In genomic region chr18:76532875-76533274, GRCh38 we compare ENCODE assay signal across 27 cellular contexts. TPM values are rescaled to one million over a fixed set of nuclear protein-coding genes. Genes with fewer than 3 reads are reported as not detected.
DNase-seq lines count a peak whose midpoint lies in the region; ATAC-seq, FAIRE-seq and TF ChIP-seq lines count a peak whose summit lies in the region.
"Had no signal": no experiment of that assay in that cellular context is flagged by ENCODE, and none has a peak within 500 bp of the region (broad histone marks: within the 10 kb centered on the region; RNA-seq: fewer than 3 reads in every experiment).

No MANE protein-coding gene starts in this region.

- CTCF ChIA-PET in A549 (lab: Yijun Ruan, JAX) (no interaction called here), mammary epithelial cell (lab: Charles Lee; ENCODE audit: low non-redundant PET) (no interaction called here)

- no peak overlapping the region for H3K9ac ChIP-seq in Karpas-422 (ENCODE audit: low read length)
- no peak overlapping the region for H3K9ac ChIP-seq in mammary epithelial cell (ENCODE audit: insufficient read depth, low read length)
- H3K9ac ChIP-seq: BLaER1 treated with 17β-estradiol and CSF1 and Interleukin-3, amounts not matched to agents 10 nM and 100 nM had no signal

- H3K4me1 ChIP-seq in A549 (no peaks in the 10 kb centered on the region), Karpas-422 (ENCODE audit: low read length) (peaks cover 30% of the 10 kb centered on the region), mammary epithelial cell (ENCODE audit: insufficient read depth, low read length) (peaks cover 11% of the 10 kb centered on the region)
- H3K4me1 ChIP-seq: Caco-2 had no signal

- intact Hi-C loops in head of caudate nucleus (cut with DNase I) (no loop called here), mammary epithelial cell (cut with micrococcal nuclease) (no loop called here)

- H2AFZ ChIP-seq in Karpas-422 (ENCODE audit: low read length) (no peak overlapping the region), mammary epithelial cell (ENCODE audit: low read depth, low read length) (no peak overlapping the region)

- H3K27ac Mint-ChIP-seq in chondrocyte (ENCODE audit: unreplicated experiment) = no peak overlapping the region
- H3K27ac Mint-ChIP-seq: B cell; CD4-positive, alpha-beta T cell; CD8-positive, alpha-beta T cell had no signal

- no TSS peak for BruUV-seq in mammary epithelial cell (replicated peaks; lab: Mats Ljungman, UMichigan)

- TF ChIP-seq EP300 in A549 (IDR thresholded peaks at IDR 0.05) = no peak

- H3K27ac ChIP-seq in A549 = no peak overlapping the region
- H3K27ac ChIP-seq in Karpas-422 (ENCODE audit: low read length) = no peak overlapping the region
- H3K27ac ChIP-seq in mammary epithelial cell (ENCODE audit: insufficient read depth, low read depth, low read length) = no peak overlapping the region
- H3K27ac ChIP-seq: BLaER1 treated with 17β-estradiol and CSF1 and Interleukin-3, amounts not matched to agents 10 nM and 100 nM; C4-2B had no signal

- H3K27me3 ChIP-seq in Karpas-422 (ENCODE audit: low read length) (no peaks in the 10 kb centered on the region), mammary epithelial cell (ENCODE audit: insufficient read depth, low read length) (no peaks in the 10 kb centered on the region)
- H3K27me3 ChIP-seq: BLaER1 treated with 17β-estradiol and CSF1 and Interleukin-3, amounts not matched to agents 10 nM and 100 nM had no signal

- in situ Hi-C loops in mammary epithelial cell (cut with MboI; ENCODE audit: low sequenced_read_pairs in 2 of 2) = no loop called here

- no peak for TF ChIP-seq RAD21 in A549 (conservative IDR thresholded peaks at IDR 0.05 in 1 of 2, IDR thresholded peaks at IDR 0.05 in 1 of 2)

- POLR2A ChIA-PET in A549 (lab: Yijun Ruan, JAX) = no interaction called here

- H3K36me3 Mint-ChIP-seq in chondrocyte (ENCODE audit: low read depth) = no peaks in the 10 kb centered on the region
- H3K36me3 Mint-ChIP-seq: CD8-positive, alpha-beta T cell had no signal

- dilution Hi-C loops in mammary epithelial cell (cut with HindIII; ENCODE audit: low sequenced_read_pairs) = loop anchor here (5.0 kb wide), 1 partner anchor 86 kb away; no protein-coding TSS in a partner anchor

- H3K36me3 ChIP-seq in Karpas-422 (ENCODE audit: insufficient read depth, low read length) (no peaks in the 10 kb centered on the region), mammary epithelial cell (ENCODE audit: insufficient read depth, low read length) (no peaks in the 10 kb centered on the region)
- H3K36me3 ChIP-seq: BLaER1 treated with 17β-estradiol and CSF1 and Interleukin-3, amounts not matched to agents 10 nM and 100 nM had no signal

- H3K4me2 ChIP-seq in A549 (no peak overlapping the region), Karpas-422 (ENCODE audit: low read depth, low read length, poor library complexity, severe bottlenecking) (no peak overlapping the region), mammary epithelial cell (ENCODE audit: insufficient read depth, low read depth, low read length) (no peak overlapping the region)
- H3K4me2 ChIP-seq: BLaER1 treated with 17β-estradiol and CSF1 and Interleukin-3, amounts not matched to agents 10 nM and 100 nM had no signal

- no peak for ATAC-seq in A549
- ATAC-seq: CD8-positive, alpha-beta T cell; GM12878 had no signal

- no peak overlapping the region for H3K4me3 ChIP-seq in A549
- H3K4me3 ChIP-seq in Karpas-422 (ENCODE audit: low read length) = no peak overlapping the region
- no peak overlapping the region for H3K4me3 ChIP-seq in mammary epithelial cell (replicated peaks in 1 of 3; ENCODE audit: insufficient read depth in 1 of 3, low read depth in 2 of 3, low read length in 3 of 3)
- H3K4me3 ChIP-seq in foreskin fibroblast (ENCODE audit: low read depth in 1 of 2, low read length in 2 of 2) = no peak overlapping the region
- H3K4me3 ChIP-seq: BLaER1 treated with 17β-estradiol and CSF1 and Interleukin-3, amounts not matched to agents 10 nM and 100 nM; GM12878 had no signal

- H3K27me3 Mint-ChIP-seq in chondrocyte (ENCODE audit: low read depth) = no peaks in the 10 kb centered on the region

- H3K9me2 ChIP-seq in Karpas-422 (replicated peaks; ENCODE audit: insufficient read depth, low read length) = no peaks in the 10 kb centered on the region

- TF ChIP-seq CTCF in A549 (IDR thresholded peaks at IDR 0.05) = no peak
- TF ChIP-seq CTCF in D721Med (IDR thresholded peaks at IDR 0.05; ENCODE audit: insufficient read depth, missing control alignments) = no peak
- TF ChIP-seq CTCF in chondrocyte (IDR thresholded peaks at IDR 0.05) = no peak
- TF ChIP-seq CTCF in mammary epithelial cell (conservative IDR thresholded peaks at IDR 0.05 in 1 of 2, IDR thresholded peaks at IDR 0.05 in 1 of 2; ENCODE audit: extremely low read depth in 1 of 2, insufficient read depth in 1 of 2, low read depth in 1 of 2, low read length in 2 of 2) = no peak
- TF ChIP-seq CTCF in foreskin fibroblast (IDR thresholded peaks at IDR 0.05; ENCODE audit: low read depth, low read length) = no peak

- H4K20me1 ChIP-seq in Karpas-422 (ENCODE audit: insufficient read depth, low read depth, low read length) = no peaks in the 10 kb centered on the region
- H4K20me1 ChIP-seq in mammary epithelial cell (ENCODE audit: insufficient read depth, low read length) = no peaks in the 10 kb centered on the region
- H4K20me1 ChIP-seq: BLaER1 treated with 17β-estradiol and CSF1 and Interleukin-3, amounts not matched to agents 10 nM and 100 nM had no signal

- H3K4me1 Mint-ChIP-seq in chondrocyte (ENCODE audit: low read depth) = peaks cover 22% of the 10 kb centered on the region

- TF ChIP-seq POLR2A in A549 (IDR thresholded peaks at IDR 0.05; ENCODE audit: low read length) = no peak

- no peaks in the 10 kb centered on the region for H3K9me3 ChIP-seq in A549
- H3K9me3 ChIP-seq in Karpas-422 (ENCODE audit: low read length) = no peaks in the 10 kb centered on the region
- H3K9me3 ChIP-seq in mammary epithelial cell (replicated peaks; ENCODE audit: insufficient read depth, low read length) = no peaks in the 10 kb centered on the region
- H3K9me3 ChIP-seq: Caco-2 had no signal

- H3K79me2 ChIP-seq in Karpas-422 (ENCODE audit: low read length) (no peaks in the 10 kb centered on the region), mammary epithelial cell (ENCODE audit: insufficient read depth, low read length) (no peaks in the 10 kb centered on the region)

- DNase-seq in A549 (ENCODE audit: low read depth in 1 of 2, low spot score in 1 of 2) (no peak), D721Med (ENCODE audit: insufficient read length, low spot score) (no peak), Karpas-422 (peak; percentile 39), chondrocyte (ENCODE audit: low spot score) (peak; percentile 41), head of caudate nucleus (no peak), mammary epithelial cell (no peak), foreskin fibroblast (no peak), GM19240 (ENCODE audit: insufficient read length, low spot score) (no peak)
- DNase-seq: 8988T; AML-193; Caco-2; Calu3; CD4-positive, alpha-beta T cell; CD8-positive, alpha-beta T cell; DMS 273 treated with DMSO at 0.1 percent for 48 hours; DMS153; DMS79; DND-41; EL; GDM1 had no signal

- 69% methylated on average over 8 of the region's 8 CpGs for WGBS in A549 (ENCODE audit: missing lambda C conversion rate)
- 94% methylated on average over 8 of the region's 8 CpGs for WGBS in mammary epithelial cell (ENCODE audit: low coverage, missing lambda C conversion rate)

- no peaks in the 10 kb centered on the region for H3K9me3 Mint-ChIP-seq in chondrocyte (ENCODE audit: low read depth)
- H3K9me3 Mint-ChIP-seq: CD4-positive, alpha-beta T cell; CD8-positive, alpha-beta T cell had no signal

- no peak overlapping the region for H3K4me3 Mint-ChIP-seq in chondrocyte (ENCODE audit: unreplicated experiment)
- H3K4me3 Mint-ChIP-seq: B cell; CD4-positive, alpha-beta T cell; CD8-positive, alpha-beta T cell had no signal

- FAIRE-seq in A549 (lab: Jason Lieb, UNC) (no peak), D721Med (lab: Jason Lieb, UNC) (peak; percentile 93)
- FAIRE-seq: A204.1, GM12878, GM12892, GM18507 had no signal

TF ChIP-seq in A549, 52 proteins besides CTCF, POLR2A, EP300 and RAD21:
- TF ChIP-seq MAFK (IDR thresholded peaks at IDR 0.05; ENCODE audit: partially characterized antibody) (peak; percentile 82), HES2 (IDR thresholded peaks at IDR 0.05) (no peak), CEBPB (IDR thresholded peaks at IDR 0.05) (no peak)
TF ChIP-seq in A549: peak in this region for 1.

RNA-seq across cellular contexts. Expression of gene ZNF516, which starts 37.8 kb away (rescaled TPM):
- polyA plus RNA-seq in A549 (2011; rRNA removed) (2.9 and 3.9 TPM in 2 replicates), A549 (2017; fragmentation: RNase III; extraction: RNeasy Plus Mini Kit Qiagen cat#74134 plus additional on column Dnase treatment) (3.2 to 4.9 TPM (median 4.3 TPM) in 3 replicates), mammary epithelial cell (7.5 TPM)
- 1.4 and 2.3 TPM in 2 replicates for polyA plus RNA-seq in A549 (2012; cell fraction: cytosol; rRNA removed)
- polyA plus RNA-seq in A549 (2012; cell fraction: nucleus; rRNA removed) = 5.1 and 6.8 TPM in 2 replicates
- polyA minus RNA-seq in A549 (2011; rRNA and poly(A)+ RNA removed) = 4.5 and 11.1 TPM in 2 replicates
- total RNA-seq in Karpas-422 (2014; rRNA removed; shearing (Covaris generic); ENCODE audit: low replicate concordance) = 41.0 and 53.3 TPM in 2 replicates
- total RNA-seq in chondrocyte (26.1 to 31.8 TPM (median 27.7 TPM) in 3 replicates), mammary epithelial cell (10 to 100 TPM; 27.2 to 36.0 TPM)
- polyA minus RNA-seq in mammary epithelial cell = 10.3 TPM

Comparison
In these comparisons a context has a peak if more than half of its experiments do, and no peak if none do; other contexts are left out.
1. DNase-seq: peak in Karpas-422 (single experiment) and chondrocyte (single experiment); none in A549 (0 of 2), D721Med (single experiment), head of caudate nucleus (0 of 42), mammary epithelial cell (single experiment), foreskin fibroblast (0 of 2) and GM19240 (single experiment).